In genomic region chr4:116599859-116600258, GRCh38 we compare ENCODE assay signal across 12 cellular contexts.
DNase-seq lines count a peak whose midpoint lies in the region; ATAC-seq, FAIRE-seq and TF ChIP-seq lines count a peak whose summit lies in the region.
"Had no signal": no experiment of that assay in that cellular context is flagged by ENCODE, and none has a peak within 500 bp of the region (broad histone marks: within the 10 kb centered on the region; RNA-seq: fewer than 3 reads in every experiment).

No MANE protein-coding gene starts in this region.

- peaks cover 7 to 16% of the 10 kb centered on the region in 2 experiments; a peak in 1 of 4 replicates for H3K9me3 ChIP-seq in H1 (ENCODE audit: insufficient read depth in 2 of 2, low read depth in 1 of 2, low read length in 1 of 2)

- no peak overlapping the region for H3K18ac ChIP-seq in H1 (ENCODE audit: extremely low read depth, low read length)

- CTCF ChIA-PET in H1 (lab: Charles Lee; ENCODE audit: partially characterized antibody): interaction anchor here (0.6 to 1.2 kb wide), 4 partner anchors 8 to 120 kb away, joined by 3 read pairs; no protein-coding TSS in a partner anchor

- H2AFZ ChIP-seq in H1 (ENCODE audit: low read length): no peak overlapping the region

- peak; percentile 48 for ATAC-seq in HG03039 (IDR thresholded peaks at IDR 0.05; ENCODE audit: unreplicated experiment)
- no peak for ATAC-seq in left colon

- no peaks in the 10 kb centered on the region for H3K79me2 ChIP-seq in H1 (ENCODE audit: control insufficient read depth in 1 of 2, insufficient read depth in 2 of 2, low read length in 2 of 2)

- no peaks in the 10 kb centered on the region for H3K36me3 Mint-ChIP-seq in T-helper 2 cell treated with Interferon-gamma antibody and Interleukin-4, amounts not matched to agents 5 μg/mL and 100 μg/mL, for 36 hours (ENCODE audit: low read depth)
- H3K36me3 Mint-ChIP-seq: activated naive CD4-positive, alpha-beta T cell treated with anti-CD3 and anti-CD28 coated beads, Interleukin-2, amount 50 U/mL, for 24 hours had no signal

- H3K4me1 Mint-ChIP-seq in T-helper 2 cell treated with Interferon-gamma antibody and Interleukin-4, amounts not matched to agents 5 μg/mL and 100 μg/mL, for 36 hours (ENCODE audit: low read depth): no peaks in the 10 kb centered on the region
- H3K4me1 Mint-ChIP-seq: activated naive CD4-positive, alpha-beta T cell treated with anti-CD3 and anti-CD28 coated beads, Interleukin-2, amount 50 U/mL, for 24 hours; central memory CD8-positive, alpha-beta T cell had no signal

- no peak overlapping the region for H3K14ac ChIP-seq in H1 (ENCODE audit: insufficient read length)

- TF ChIP-seq RAD21 in H1 (IDR thresholded peaks at IDR 0.05 in 1 of 2, conservative IDR thresholded peaks at IDR 0.05 in 1 of 2; ENCODE audit: low read depth in 2 of 2, low read length in 2 of 2): peak; percentile 58 to 70

- TF ChIP-seq EP300 in H1 (IDR thresholded peaks at IDR 0.05; ENCODE audit: borderline replicate concordance in 1 of 2, low read depth in 2 of 2, low read length in 2 of 2): no peak

- FAIRE-seq in H1 (lab: Jason Lieb, UNC) (no peak), D721Med (lab: Jason Lieb, UNC) (no peak)

- no peak overlapping the region for H4K8ac ChIP-seq in H1 (ENCODE audit: extremely low read depth, insufficient read depth, low read length)

- H2BK12ac ChIP-seq in H1 (ENCODE audit: low read depth, low read length): no peak overlapping the region

- no peak overlapping the region for H3K4me3 Mint-ChIP-seq in T-helper 2 cell treated with Interferon-gamma antibody and Interleukin-4, amounts not matched to agents 5 μg/mL and 100 μg/mL, for 36 hours
- H3K4me3 Mint-ChIP-seq: activated naive CD4-positive, alpha-beta T cell treated with anti-CD3 and anti-CD28 coated beads, Interleukin-2, amount 50 U/mL, for 24 hours; central memory CD8-positive, alpha-beta T cell had no signal

- H2BK15ac ChIP-seq in H1 (ENCODE audit: low read length): no peak overlapping the region

- no peaks in the 10 kb centered on the region for H3K23me2 ChIP-seq in H1 (ENCODE audit: low read depth, low read length)

- intact Hi-C loops in left colon (cut with DNase I, micrococcal nuclease): no loop called here

- H4K20me1 ChIP-seq in H1 (replicated peaks in 1 of 2; ENCODE audit: control insufficient read depth in 1 of 2, insufficient read depth in 2 of 2, low read length in 2 of 2): no peaks in the 10 kb centered on the region

- no peak overlapping the region for H2BK120ac ChIP-seq in H1 (replicated peaks; ENCODE audit: low read depth, low read length)

- 88% methylated on average over 2 of the region's 11 CpGs; no CpG with 5 or more reads in 1 of the 2 experiments for WGBS in H1 (ENCODE audit: extremely low coverage in 1 of 2, insufficient coverage in 1 of 2, insufficient read length in 1 of 2, insufficient replicate concordance in 2 of 2, low coverage in 1 of 2, low lambda C conversion rate in 2 of 2, missing lambda C conversion rate in 1 of 2), 2 experiments

- H3K4me3 ChIP-seq in H1 (ENCODE audit: extremely low read depth in 1 of 4, insufficient read depth in 2 of 4, low read depth in 3 of 4, low read length in 4 of 4): no peak overlapping the region

- no peak overlapping the region for H3K27ac ChIP-seq in H1 (ENCODE audit: low read depth, low read length)

- H2BK5ac ChIP-seq in H1 (ENCODE audit: low read depth, low read length): no peak overlapping the region

- H3K36me3 ChIP-seq in H1 (ENCODE audit: control insufficient read depth in 2 of 4, insufficient read depth in 4 of 4, low read length in 3 of 4): no peaks in the 10 kb centered on the region

- no peak overlapping the region for H2AK5ac ChIP-seq in H1 (ENCODE audit: low read depth, low read length)

- H3K4me2 ChIP-seq in H1 (ENCODE audit: insufficient read depth in 1 of 2, low read depth in 2 of 2, low read length in 2 of 2): no peak overlapping the region

- H3K9ac ChIP-seq in H1 (replicated peaks in 1 of 4; ENCODE audit: extremely low read depth in 1 of 4, low read depth in 3 of 4, low read length in 3 of 4): no peak overlapping the region

- no peaks in the 10 kb centered on the region for H3K9me3 Mint-ChIP-seq in T-helper 2 cell treated with Interferon-gamma antibody and Interleukin-4, amounts not matched to agents 5 μg/mL and 100 μg/mL, for 36 hours
- H3K9me3 Mint-ChIP-seq: activated naive CD4-positive, alpha-beta T cell treated with anti-CD3 and anti-CD28 coated beads, Interleukin-2, amount 50 U/mL, for 24 hours had no signal

- H4K5ac ChIP-seq in H1 (ENCODE audit: insufficient read length, low read depth, low read length): no peak overlapping the region

- POLR2A ChIA-PET in H1 (lab: Charles Lee; ENCODE audit: partially characterized antibody): no interaction called here

- no peaks in the 10 kb centered on the region for H3K27me3 ChIP-seq in H1 (replicated peaks in 1 of 4; ENCODE audit: control insufficient read depth in 3 of 4, extremely low read depth in 1 of 4, insufficient read depth in 3 of 4, low read length in 3 of 4)

- TF ChIP-seq POLR2A in H1 (IDR thresholded peaks at IDR 0.05; ENCODE audit: control extremely low read depth in 1 of 2, low read depth in 2 of 2, low read length in 2 of 2): no peak

- H4K91ac ChIP-seq in H1 (replicated peaks; ENCODE audit: insufficient read length, low read length): no peak overlapping the region

- no peak overlapping the region for H2BK20ac ChIP-seq in H1 (ENCODE audit: low read length)

- no peak overlapping the region for H3K27ac Mint-ChIP-seq in T-helper 2 cell treated with Interferon-gamma antibody and Interleukin-4, amounts not matched to agents 5 μg/mL and 100 μg/mL, for 36 hours
- H3K27ac Mint-ChIP-seq: activated naive CD4-positive, alpha-beta T cell treated with anti-CD3 and anti-CD28 coated beads, Interleukin-2, amount 50 U/mL, for 24 hours had no signal

- no peak overlapping the region for H3K56ac ChIP-seq in H1 (replicated peaks; ENCODE audit: insufficient read length, low read depth, low read length)

- no peak overlapping the region for H3K23ac ChIP-seq in H1 (ENCODE audit: insufficient read length)

- H3K79me1 ChIP-seq in H1 (ENCODE audit: low read depth, low read length): no peaks in the 10 kb centered on the region

- H3K4me1 ChIP-seq in H1 (replicated peaks in 1 of 4; ENCODE audit: control insufficient read depth in 3 of 4, insufficient read depth in 4 of 4, low read length in 3 of 4): no peaks in the 10 kb centered on the region

- no peaks in the 10 kb centered on the region for H3K27me3 Mint-ChIP-seq in T-helper 2 cell treated with Interferon-gamma antibody and Interleukin-4, amounts not matched to agents 5 μg/mL and 100 μg/mL, for 36 hours (ENCODE audit: low read depth)
- H3K27me3 Mint-ChIP-seq: activated naive CD4-positive, alpha-beta T cell treated with anti-CD3 and anti-CD28 coated beads, Interleukin-2, amount 50 U/mL, for 24 hours; central memory CD8-positive, alpha-beta T cell had no signal

- DNase-seq in stimulated activated CD4-positive, alpha-beta T cell treated with anti-CD3 and anti-CD28 coated beads, Interleukin-1b, Interleukin-23, amount 100 ng/mL, for 48 hours: peak; percentile 9
- DNase-seq in stimulated activated CD4-positive, alpha-beta T cell treated with anti-CD3 and anti-CD28 coated beads, Interleukin-4, amount 100 ng/mL, for 24 hours: no peak
- peak; percentile 19 to 87 for DNase-seq in H1 (ENCODE audit: low read depth in 1 of 2, low spot score in 2 of 2)
- no peak for DNase-seq in left colon
- no peak for DNase-seq in T-helper 2 cell treated with Interferon-gamma antibody and Interleukin-4, amounts not matched to agents 5 μg/mL and 100 μg/mL, for 36 hours (ENCODE audit: low spot score)
- DNase-seq in DMS153 (lab: John Stamatoyannopoulos, UW): no peak
- no peak for DNase-seq in D721Med (ENCODE audit: insufficient read length, low spot score)
- DNase-seq: NCI-H2029; stimulated activated naive CD4-positive, alpha-beta T cell treated with Interleukin-2 at 50 U/mL for 16 hours had no signal

- TF ChIP-seq CTCF in H1 (IDR thresholded peaks at IDR 0.05; ENCODE audit: control extremely low read depth in 1 of 3, insufficient read depth in 1 of 3, low read depth in 1 of 3, low read length in 3 of 3) (peak; percentile 53 to 69 (median 67)), D721Med (IDR thresholded peaks at IDR 0.05; ENCODE audit: insufficient read depth, missing control alignments) (no peak)

- no peak overlapping the region for H3K4ac ChIP-seq in H1 (replicated peaks; ENCODE audit: insufficient read length, low read depth, low read length)

TF ChIP-seq in H1, 55 proteins besides CTCF, POLR2A, EP300 and RAD21:
- TF ChIP-seq MAX (IDR thresholded peaks at IDR 0.05) (peak; percentile 57), TEAD4 (IDR thresholded peaks at IDR 0.05; ENCODE audit: low read depth, low read length) (no peak)

Comparison
In these comparisons a context has a peak if more than half of its experiments do, and no peak if none do; other contexts are left out.
1. DNase-seq: peak in stimulated activated CD4-positive, alpha-beta T cell treated with anti-CD3 and anti-CD28 coated beads, Interleukin-1b, Interleukin-23, amount 100 ng/mL, for 48 hours (single experiment) and H1 (2 of 2); none in stimulated activated CD4-positive, alpha-beta T cell treated with anti-CD3 and anti-CD28 coated beads, Interleukin-4, amount 100 ng/mL, for 24 hours (single experiment), left colon (0 of 2), T-helper 2 cell treated with Interferon-gamma antibody and Interleukin-4, amounts not matched to agents 5 μg/mL and 100 μg/mL, for 36 hours (single experiment), DMS153 (single experiment) and D721Med (single experiment).